29 cellular contexts compared by ENCODE assay signal in the genomic region with DNA sequence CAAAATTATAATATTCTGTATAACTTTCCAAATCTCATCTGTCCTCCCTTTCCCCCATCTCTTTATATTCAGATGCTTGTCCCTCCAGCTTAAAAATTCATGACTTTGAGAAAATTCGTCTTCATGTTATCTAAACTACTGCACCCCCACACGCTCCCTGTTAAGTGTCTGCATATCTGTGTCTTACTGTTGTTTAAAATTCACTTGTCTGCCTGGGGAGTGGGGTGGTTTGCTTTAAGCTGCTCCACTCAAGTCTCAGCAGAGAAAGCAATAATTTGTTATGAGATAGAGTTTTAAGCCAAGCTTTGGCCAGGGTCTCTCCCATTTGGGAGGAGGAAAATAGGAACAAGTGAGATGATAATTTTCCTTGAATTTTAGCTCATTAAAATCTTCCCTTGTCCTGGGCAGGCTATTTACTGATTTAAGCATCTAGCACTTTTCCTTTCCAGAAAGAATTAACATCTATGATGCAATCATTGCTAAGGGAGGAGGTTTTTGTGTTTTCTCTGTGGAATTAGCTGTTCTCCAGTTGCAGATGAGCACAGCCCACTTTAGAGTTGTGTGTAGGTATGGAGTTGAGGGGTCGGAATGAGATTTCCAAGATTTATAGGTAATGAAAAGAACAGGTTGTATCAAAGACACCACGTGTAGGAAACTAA. TPM values are rescaled to one million over a fixed set of nuclear protein-coding genes. Genes with fewer than 3 reads are reported as not detected.
A peak's percentile ranks its signal among the peaks of the same experiment; 100 is the strongest.
DNase-seq lines count a peak whose midpoint lies in the region; ATAC-seq, FAIRE-seq and TF ChIP-seq lines count a peak whose summit lies in the region.
"Had no signal": no experiment of that assay in that cellular context is flagged by ENCODE, and none has a peak within 500 bp of the region (broad histone marks: within the 10 kb centered on the region; RNA-seq: fewer than 3 reads in every experiment).

No MANE protein-coding gene starts in this region.

- no peaks in the 10 kb centered on the region for H3K27me3 ChIP-seq in astrocyte (ENCODE audit: insufficient read depth, low read length)

- H4K20me1 ChIP-seq in astrocyte (ENCODE audit: insufficient read depth, low read length) = no peaks in the 10 kb centered on the region

- no peaks in the 10 kb centered on the region for H3K9me3 Mint-ChIP-seq in astrocyte (ENCODE audit: unreplicated experiment)
- H3K9me3 Mint-ChIP-seq in neural crest cell = no peaks in the 10 kb centered on the region
- H3K9me3 Mint-ChIP-seq in activated CD4-positive, alpha-beta T cell treated with anti-CD3 and anti-CD28 coated beads for 36 hours (ENCODE audit: low read depth) = no peaks in the 10 kb centered on the region
- H3K9me3 Mint-ChIP-seq: activated naive CD4-positive, alpha-beta T cell treated with anti-CD3 and anti-CD28 coated beads for 36 hours; activated T-cell treated with anti-CD3 and anti-CD28 coated beads, Interleukin-2, amount 50 U/mL, for 4 hours; CD4-positive, alpha-beta T cell; immature natural killer cell had no signal

- CTCF ChIA-PET in HEK293 (lab: Yijun Ruan, JAX) = interaction anchor here (0.6 to 6.8 kb wide), 6 partner anchors 10 to 433 kb away, joined by 4 to 57 read pairs (median 4); no protein-coding TSS in a partner anchor
- CTCF ChIA-PET in activated CD4-positive, alpha-beta T cell treated with anti-CD3 and anti-CD28 coated beads for 36 hours (lab: Charles Lee) = interaction anchor here (0.6 to 4.6 kb wide), 5 partner anchors 9 to 420 kb away, joined by 3 to 25 read pairs (median 3); no protein-coding TSS in a partner anchor

- H3K4me1 Mint-ChIP-seq in astrocyte (ENCODE audit: low read depth, unreplicated experiment) (peaks cover 28% of the 10 kb centered on the region), neural crest cell (peaks cover 34% of the 10 kb centered on the region)
- no peaks in the 10 kb centered on the region for H3K4me1 Mint-ChIP-seq in activated CD4-positive, alpha-beta T cell treated with anti-CD3 and anti-CD28 coated beads for 36 hours

- ATAC-seq in left cardiac atrium = peak; percentile 20 to 47
- no peak for ATAC-seq in activated CD4-positive, alpha-beta T cell treated with anti-CD3 and anti-CD28 coated beads for 36 hours
- ATAC-seq: activated T-cell treated with anti-CD3 and anti-CD28 coated beads, Interleukin-2, amount 50 U/mL, for 4 hours; T-helper 17 cell had no signal

- H3K36me3 Mint-ChIP-seq in astrocyte (ENCODE audit: low read depth, unreplicated experiment) (peaks cover 14% of the 10 kb centered on the region), neural crest cell (ENCODE audit: low read depth) (peaks cover 10% of the 10 kb centered on the region)
- H3K36me3 Mint-ChIP-seq in activated CD4-positive, alpha-beta T cell treated with anti-CD3 and anti-CD28 coated beads for 36 hours (ENCODE audit: low read depth) = peaks cover 41% of the 10 kb centered on the region

- POLR2A ChIA-PET in HEK293 (lab: Yijun Ruan, JAX) = no interaction called here
- POLR2A ChIA-PET in activated CD4-positive, alpha-beta T cell treated with anti-CD3 and anti-CD28 coated beads for 36 hours (lab: Charles Lee) = no interaction called here

- no peak overlapping the region for H3K27ac ChIP-seq in HEK293 (ENCODE audit: extremely low read depth, low read depth, low read length)
- H3K27ac ChIP-seq in astrocyte (ENCODE audit: low read depth, low read length) = no peak overlapping the region

- H3K36me3 ChIP-seq in HEK293 (ENCODE audit: control insufficient read depth in 2 of 2, insufficient read depth in 1 of 2, low read length in 2 of 2) = peaks cover 0 to 19% of the 10 kb centered on the region in 2 experiments; a peak in 2 of 3 replicates
- peaks cover 10% of the 10 kb centered on the region for H3K36me3 ChIP-seq in astrocyte (ENCODE audit: insufficient read depth, low read length)

- no peaks in the 10 kb centered on the region for H3K27me3 Mint-ChIP-seq in astrocyte (ENCODE audit: low read depth, unreplicated experiment)
- H3K27me3 Mint-ChIP-seq in neural crest cell (ENCODE audit: low read depth) = no peaks in the 10 kb centered on the region
- H3K27me3 Mint-ChIP-seq in activated CD4-positive, alpha-beta T cell treated with anti-CD3 and anti-CD28 coated beads for 36 hours = no peaks in the 10 kb centered on the region
- H3K27me3 Mint-ChIP-seq: CD4-positive, alpha-beta T cell; progenitor cell of endocrine pancreas; T-helper 17 cell had no signal

- no peak for FAIRE-seq in astrocyte (lab: Jason Lieb, UNC)
- FAIRE-seq: GM18507, small intestine had no signal

- peak overlapping the region; percentile 21 for H3K27ac Mint-ChIP-seq in astrocyte (ENCODE audit: unreplicated experiment)
- peak overlapping the region; percentile 7 for H3K27ac Mint-ChIP-seq in neural crest cell (ENCODE audit: unreplicated experiment)
- no peak overlapping the region for H3K27ac Mint-ChIP-seq in activated CD4-positive, alpha-beta T cell treated with anti-CD3 and anti-CD28 coated beads for 36 hours
- H3K27ac Mint-ChIP-seq: activated naive CD4-positive, alpha-beta T cell treated with anti-CD3 and anti-CD28 coated beads for 36 hours; CD4-positive, alpha-beta T cell; immature natural killer cell; progenitor cell of endocrine pancreas; T-helper 17 cell had no signal

- no peak overlapping the region for H3K4me2 ChIP-seq in astrocyte (ENCODE audit: low read length)
- H3K4me2 ChIP-seq: SK-N-SH had no signal

- DNase-seq in astrocyte (ENCODE audit: low read depth) = no peak
- DNase-seq in left cardiac atrium = no peak
- no peak for DNase-seq in neural crest cell (ENCODE audit: low read depth, low spot score)
- DNase-seq in activated CD4-positive, alpha-beta T cell treated with anti-CD3 and anti-CD28 coated beads for 36 hours = no peak
- no peak for DNase-seq in putamen (ENCODE audit: low spot score)
- DNase-seq in EL = no peak
- no peak for DNase-seq in DMS153 treated with DMSO at 0.1 percent for 48 hours (lab: John Stamatoyannopoulos, UW; ENCODE audit: unreplicated experiment)
- DNase-seq: activated CD4-positive, alpha-beta T cell treated with anti-CD3 and anti-CD28 coated beads for 4 hours; activated CD8-positive, alpha-beta memory T cell treated with anti-CD3 and anti-CD28 coated beads for 24 hours; activated naive CD4-positive, alpha-beta T cell treated with anti-CD3 and anti-CD28 coated beads for 36 hours; activated T-cell treated with anti-CD3 and anti-CD28 coated beads, Interleukin-2, amount 50 U/mL, for 4 hours; caudate nucleus; CD4-positive, alpha-beta T cell; DMS53; GDM1; GOT3; immature natural killer cell; Karpas-422; MV-4-11; NCI-H1694; NCI-H526; SK-N-SH; small intestine; stimulated activated CD4-positive, alpha-beta T cell treated with anti-CD3 and anti-CD28 coated beads, Interleukin-1b, Interleukin-23, amount 100 ng/mL, for 48 hours; T-helper 17 cell; trophoblast cell had no signal

- no peak overlapping the region for H2AFZ ChIP-seq in astrocyte (ENCODE audit: low read depth, low read length)

- no peak overlapping the region for H3K4me3 Mint-ChIP-seq in astrocyte (ENCODE audit: unreplicated experiment)
- H3K4me3 Mint-ChIP-seq in neural crest cell = no peak overlapping the region
- no peak overlapping the region for H3K4me3 Mint-ChIP-seq in activated CD4-positive, alpha-beta T cell treated with anti-CD3 and anti-CD28 coated beads for 36 hours
- H3K4me3 Mint-ChIP-seq: activated naive CD4-positive, alpha-beta T cell treated with anti-CD3 and anti-CD28 coated beads for 36 hours; activated T-cell treated with anti-CD3 and anti-CD28 coated beads, Interleukin-2, amount 50 U/mL, for 4 hours; CD4-positive, alpha-beta T cell; immature natural killer cell; T-helper 17 cell had no signal

- intact Hi-C loops in left cardiac atrium (cut with DNase I) = no loop called here
- intact Hi-C loops in activated CD4-positive, alpha-beta T cell treated with anti-CD3 and anti-CD28 coated beads for 36 hours (cut with DNase I, micrococcal nuclease) = no loop called here

- H3K9ac ChIP-seq in astrocyte (ENCODE audit: low read length) = no peak overlapping the region
- H3K9ac ChIP-seq: SK-N-SH had no signal

- no peaks in the 10 kb centered on the region for H3K79me2 ChIP-seq in astrocyte (ENCODE audit: insufficient read depth, low read length)

- H3K4me3 ChIP-seq in HEK293 (ENCODE audit: low read depth, low read length) (no peak overlapping the region), astrocyte (ENCODE audit: insufficient read depth, low read depth, low read length) (no peak overlapping the region)

- no peaks in the 10 kb centered on the region for H3K4me1 ChIP-seq in HEK293 (ENCODE audit: control insufficient read depth, insufficient read depth, low read length)
- H3K4me1 ChIP-seq in astrocyte (ENCODE audit: insufficient read depth, low read length) = peaks cover 13% of the 10 kb centered on the region

- TF ChIP-seq CTCF in HEK293 (tag by site-specific recombination; IDR thresholded peaks at IDR 0.05) (no peak), astrocyte (IDR thresholded peaks at IDR 0.05; ENCODE audit: insufficient read depth, low read depth, low read length) (no peak), neural crest cell (conservative IDR thresholded peaks at IDR 0.05) (no peak)

- no peaks in the 10 kb centered on the region for H3K9me3 ChIP-seq in HEK293 (ENCODE audit: control insufficient read depth, insufficient read depth, low read depth, low read length)
- no peaks in the 10 kb centered on the region for H3K9me3 ChIP-seq in astrocyte (ENCODE audit: insufficient read depth, low read depth, low read length)
- H3K9me3 ChIP-seq: SK-N-SH had no signal

TF ChIP-seq in HEK293, 187 proteins besides CTCF, POLR2A, EP300 and RAD21:
- TF ChIP-seq ZNF664 (tag by site-specific recombination; IDR thresholded peaks at IDR 0.05) = peak; percentile 27; the same call in 1 of the 2 replicates
- no peak for TF ChIP-seq ZNF223 (tag by site-specific recombination; IDR thresholded peaks at IDR 0.05)
- no peak for TF ChIP-seq ZNF777 (tag by site-specific recombination; IDR thresholded peaks at IDR 0.05; ENCODE audit: borderline replicate concordance)
- TF ChIP-seq ZNF561 (tag by site-specific recombination; IDR thresholded peaks at IDR 0.05; ENCODE audit: borderline replicate concordance) = no peak
TF ChIP-seq in HEK293: peak in this region for 1.

RNA-seq across cellular contexts. Expression of a gene that starts 36.8 kb away (rescaled TPM):
- 103 and 107 TPM in 2 replicates for total RNA-seq in astrocyte
- 10 to 100 TPM in 1 of 2 donors, 1 to 10 TPM in 1; 4.8 to 19.7 TPM for total RNA-seq in left cardiac atrium
- total RNA-seq in neural crest cell = 67.6 and 71.3 TPM in 2 replicates
- total RNA-seq in activated CD4-positive, alpha-beta T cell treated with anti-CD3 and anti-CD28 coated beads for 36 hours = 100 to 1,000 TPM; 103 to 129 TPM
